Comparison of ENCODE assay signal across 12 cellular contexts in the genomic region with DNA sequence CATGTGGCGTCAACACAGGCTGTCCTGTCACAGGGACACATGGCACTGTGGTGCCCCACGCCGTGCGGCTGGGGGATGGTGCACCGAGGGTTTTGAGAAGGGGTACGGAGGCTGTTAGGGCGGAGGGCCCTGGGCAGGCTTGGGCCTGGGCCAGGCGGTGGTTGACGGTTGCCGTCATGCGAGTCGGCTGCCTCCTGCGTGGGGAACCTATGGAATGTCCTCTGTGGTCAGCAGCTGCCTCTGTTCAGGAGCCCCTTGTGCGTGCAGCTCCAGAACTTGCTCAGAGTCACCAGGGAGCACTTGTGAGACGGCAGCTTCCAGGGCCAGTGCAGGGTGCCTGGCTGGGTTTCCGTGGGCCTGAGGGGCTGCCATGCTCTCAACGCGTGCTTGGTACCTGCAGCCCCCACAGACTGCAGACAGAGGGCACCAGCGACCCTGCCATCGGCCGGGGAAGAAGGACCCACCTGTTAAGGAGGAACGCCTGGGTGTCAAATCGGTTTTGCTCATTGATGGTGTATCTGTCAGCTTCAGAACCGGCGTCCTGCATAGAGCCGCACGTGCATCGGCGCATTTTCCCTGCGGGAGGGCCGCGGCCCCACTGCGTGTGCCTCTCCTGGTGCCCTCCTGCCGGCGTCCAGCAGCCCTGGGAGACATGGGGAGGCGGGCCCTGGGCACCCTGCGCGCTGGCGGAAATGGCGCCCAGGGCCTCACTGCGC. TPM values are rescaled to one million over a fixed set of nuclear protein-coding genes. Genes with fewer than 3 reads are reported as not detected.
DNase-seq lines count a peak whose midpoint lies in the region; ATAC-seq and TF ChIP-seq lines count a peak whose summit lies in the region.
"Had no signal": no experiment of that assay in that cellular context is flagged by ENCODE, and none has a peak within 500 bp of the region (broad histone marks: within the 10 kb centered on the region; RNA-seq: fewer than 3 reads in every experiment).

No MANE protein-coding gene starts in this region.

- H4K20me1 ChIP-seq in Loucy (ENCODE audit: insufficient read depth, low read length, poor library complexity, severe bottlenecking), result no peaks in the 10 kb centered on the region

- H3K4me3 ChIP-seq in Loucy (ENCODE audit: low read length, poor library complexity, severe bottlenecking) (no peak overlapping the region), ovary (no peak overlapping the region)
- H3K4me3 ChIP-seq: dorsolateral prefrontal cortex, upper lobe of left lung had no signal

- DNase-seq in stimulated activated CD4-positive, alpha-beta T cell treated with anti-CD3 and anti-CD28 coated beads, Interleukin-2, amount 100 ng/mL, for 24 hours, result peak; percentile 27
- DNase-seq in stimulated activated CD4-positive, alpha-beta T cell treated with anti-CD3 and anti-CD28 coated beads, Interleukin-2, amount 100 ng/mL, for 48 hours, result no peak
- peak; percentile 8 for DNase-seq in effector CD8-positive, alpha-beta T cell (lab: John Stamatoyannopoulos, UW)
- peak; percentile 49 for DNase-seq in stimulated activated CD8-positive, alpha-beta memory T cell treated with anti-CD3 and anti-CD28 coated beads, Interleukin-4, amount 100 ng/mL, for 48 hours
- no peak for DNase-seq in ovary
- DNase-seq: DMS153, dorsolateral prefrontal cortex, NCI-H446, upper lobe of left lung had no signal

- 95 to 96% (median 96%) methylated on average over 41 of the region's 41 CpGs for WGBS in ovary, 3 donors

- no peak for TF ChIP-seq EP300 in ovary (IDR thresholded peaks at IDR 0.05)

- H3K27ac ChIP-seq in ovary, result no peak overlapping the region
- H3K27ac ChIP-seq: dorsolateral prefrontal cortex, upper lobe of left lung had no signal

- TF ChIP-seq POLR2A in ovary (IDR thresholded peaks at IDR 0.05), result no peak

- H3K79me2 ChIP-seq in Loucy (ENCODE audit: insufficient read depth, low read length), result no peaks in the 10 kb centered on the region

- H3K27me3 ChIP-seq in Loucy (ENCODE audit: insufficient read depth, low read length, poor library complexity, severe bottlenecking) (no peaks in the 10 kb centered on the region), ovary (no peaks in the 10 kb centered on the region)
- H3K27me3 ChIP-seq: dorsolateral prefrontal cortex, upper lobe of left lung had no signal

- no peaks in the 10 kb centered on the region for H3K9me2 ChIP-seq in Loucy (replicated peaks; ENCODE audit: low read depth, low read length)

- H3K9me3 ChIP-seq in Loucy (ENCODE audit: insufficient read depth, low read depth, low read length) (no peaks in the 10 kb centered on the region), ovary (peaks cover 0 to 8% of the 10 kb centered on the region in 2 donors)

- no peak overlapping the region for H3K4me2 ChIP-seq in Loucy (ENCODE audit: low read depth, low read length, poor library complexity, severe bottlenecking)

- H3K4me1 ChIP-seq in Loucy (ENCODE audit: insufficient read depth, low read length, poor library complexity, severe bottlenecking) (no peaks in the 10 kb centered on the region), ovary (ENCODE audit: insufficient read depth) (no peaks in the 10 kb centered on the region)
- H3K4me1 ChIP-seq: upper lobe of left lung had no signal

- intact Hi-C loops in ovary (cut with DNase I), result no loop called here

- H3K9ac ChIP-seq in Loucy (ENCODE audit: low read depth, low read length, poor library complexity, severe bottlenecking), result no peak overlapping the region

- no peak for ATAC-seq in HG03139 (IDR thresholded peaks at IDR 0.05; ENCODE audit: unreplicated experiment)
- ATAC-seq in HG02938 (IDR thresholded peaks at IDR 0.05; ENCODE audit: unreplicated experiment), result no peak

- H3K36me3 ChIP-seq in Loucy (ENCODE audit: insufficient read depth, low read length), result peaks cover 8% of the 10 kb centered on the region; the same call in 1 of the 2 replicates
- H3K36me3 ChIP-seq in ovary, result no peaks in the 10 kb centered on the region

- H2AFZ ChIP-seq in Loucy (ENCODE audit: low read length), result no peak overlapping the region

- H3F3A ChIP-seq in Loucy (ENCODE audit: low read depth), result no peaks in the 10 kb centered on the region

- TF ChIP-seq CTCF in Loucy (conservative IDR thresholded peaks at IDR 0.05; ENCODE audit: low read length) (peak; percentile 72), ovary (IDR thresholded peaks at IDR 0.05) (peak in 1 of 3 donors; percentile 5)

RNA-seq across cellular contexts. Expression of a gene that starts 10.0 kb away (rescaled TPM):
- 10 to 100 TPM; 17.1 to 35.1 (median 26.3) TPM for total RNA-seq in ovary
- 10 to 100 TPM in 1 of 2 donors, under 1 TPM in 1; 0.63 to 24.6 TPM for polyA plus RNA-seq in ovary

RNA-seq across cellular contexts. Expression of a gene that starts 22.6 kb away (rescaled TPM):
- total RNA-seq in ovary, result 10 to 100 TPM; 24.9 to 57.1 (median 39.9) TPM
- polyA plus RNA-seq in ovary, result 10 to 100 TPM; 27.1 to 39.5 TPM

RNA-seq across cellular contexts. Expression of a gene that starts 37.8 kb away (rescaled TPM):
- total RNA-seq in ovary, result 10 to 100 TPM in 6 of 7 donors, 1 to 10 TPM in 1; 8.9 to 17.9 (median 14.6) TPM
- polyA plus RNA-seq in ovary, result 10 to 100 TPM in 1 of 2 donors, 1 to 10 TPM in 1; 3.7 to 10.7 TPM

RNA-seq across cellular contexts. Expression of a gene that starts 52.2 kb away (rescaled TPM):
- 1 to 10 TPM in 1 of 7 donors, under 1 TPM in 4, not detected in 2; 0.27 to 4.3 (median 0.64) TPM for total RNA-seq in ovary
- under 1 TPM in 1 of 2 donors, not detected in 1; 0.05 TPM for polyA plus RNA-seq in ovary

Comparison
In these comparisons a context has a peak if more than half of its experiments do, and no peak if none do; other contexts are left out.
1. DNase-seq: peak in stimulated activated CD4-positive, alpha-beta T cell treated with anti-CD3 and anti-CD28 coated beads, Interleukin-2, amount 100 ng/mL, for 24 hours (2 of 2), effector CD8-positive, alpha-beta T cell (single experiment) and stimulated activated CD8-positive, alpha-beta memory T cell treated with anti-CD3 and anti-CD28 coated beads, Interleukin-4, amount 100 ng/mL, for 48 hours (single experiment); none in stimulated activated CD4-positive, alpha-beta T cell treated with anti-CD3 and anti-CD28 coated beads, Interleukin-2, amount 100 ng/mL, for 48 hours (0 of 2) and ovary (0 of 5).